In genomic region chr9:21995652-21996275, GRCh38 we compare ENCODE assay signal across 8 cellular contexts. TPM values are rescaled to one million over a fixed set of nuclear protein-coding genes. Genes with fewer than 3 reads are reported as not detected.
A peak's percentile ranks its signal among the peaks of the same experiment; 100 is the strongest.
DNase-seq lines count a peak whose midpoint lies in the region; ATAC-seq, FAIRE-seq and TF ChIP-seq lines count a peak whose summit lies in the region.

No MANE protein-coding gene starts in this region.

- peak overlapping the region; percentile 88 for H3K4me2 ChIP-seq in BLaER1

- H3K9ac ChIP-seq in BLaER1: peak overlapping the region; percentile 86

- no peaks in the 10 kb centered on the region for H3K9me3 Mint-ChIP-seq in activated naive CD8-positive, alpha-beta T cell treated with anti-CD3 and anti-CD28 coated beads, Interleukin-2, amount 10 ng/mL, durations not matched to agents 7 days and 5 days

- H3K36me3 ChIP-seq in BLaER1 (no peaks in the 10 kb centered on the region), right atrium auricular region (no peaks in the 10 kb centered on the region)

- H3K27ac ChIP-seq in BLaER1: peak overlapping the region; percentile 88; the same call in 1 of the 2 replicates
- H3K27ac ChIP-seq in right atrium auricular region: peak overlapping the region; percentile 58 to 79

- H3K27ac Mint-ChIP-seq in activated naive CD8-positive, alpha-beta T cell treated with anti-CD3 and anti-CD28 coated beads, Interleukin-2, amount 10 ng/mL, durations not matched to agents 7 days and 5 days: peak overlapping the region; percentile 95

- peaks cover 63% of the 10 kb centered on the region for H4K20me1 ChIP-seq in BLaER1

- peaks cover 19% of the 10 kb centered on the region for H3K36me3 Mint-ChIP-seq in activated naive CD8-positive, alpha-beta T cell treated with anti-CD3 and anti-CD28 coated beads, Interleukin-2, amount 10 ng/mL, durations not matched to agents 7 days and 5 days

- DNase-seq in GM19239 (ENCODE audit: insufficient read length, low spot score): no peak
- DNase-seq in NCI-H1092 (lab: John Stamatoyannopoulos, UW): peak; percentile 55
- peak; percentile 60 for DNase-seq in activated naive CD8-positive, alpha-beta T cell treated with anti-CD3 and anti-CD28 coated beads, Interleukin-2, amount 10 ng/mL, durations not matched to agents 7 days and 5 days
- DNase-seq in right atrium auricular region (ENCODE audit: low spot score): peak; percentile 59
- DNase-seq in putamen (ENCODE audit: low spot score): peak; percentile 19
- no peak for DNase-seq in kidney tubule cell (ENCODE audit: low spot score)

- peak overlapping the region; percentile 80 for H3K4me3 ChIP-seq in BLaER1
- H3K4me3 ChIP-seq in right atrium auricular region: peak overlapping the region; percentile 64 to 72

- ATAC-seq in activated naive CD8-positive, alpha-beta T cell treated with anti-CD3 and anti-CD28 coated beads, Interleukin-2, amount 10 ng/mL, durations not matched to agents 7 days and 5 days (ENCODE audit: low read depth): peak; percentile 4
- no peak for ATAC-seq in HG02610 (IDR thresholded peaks at IDR 0.05; ENCODE audit: unreplicated experiment)

- H3K4me3 Mint-ChIP-seq in activated naive CD8-positive, alpha-beta T cell treated with anti-CD3 and anti-CD28 coated beads, Interleukin-2, amount 10 ng/mL, durations not matched to agents 7 days and 5 days: peak overlapping the region; percentile 99

- no peaks in the 10 kb centered on the region for H3K9me3 ChIP-seq in BLaER1
- H3K9me3 ChIP-seq in right atrium auricular region: no peaks in the 10 kb centered on the region

- H3K4me1 ChIP-seq in BLaER1: peaks cover 16% of the 10 kb centered on the region
- H3K4me1 ChIP-seq in right atrium auricular region: peaks cover 0 to 18% of the 10 kb centered on the region in 2 donors

- peaks cover 36% of the 10 kb centered on the region for H3K27me3 Mint-ChIP-seq in activated naive CD8-positive, alpha-beta T cell treated with anti-CD3 and anti-CD28 coated beads, Interleukin-2, amount 10 ng/mL, durations not matched to agents 7 days and 5 days

- peaks cover 26% of the 10 kb centered on the region for H3K4me1 Mint-ChIP-seq in activated naive CD8-positive, alpha-beta T cell treated with anti-CD3 and anti-CD28 coated beads, Interleukin-2, amount 10 ng/mL, durations not matched to agents 7 days and 5 days

- peak in 1 of 2 donors; percentile 45 for TF ChIP-seq CTCF in right atrium auricular region (IDR thresholded peaks at IDR 0.05)

- FAIRE-seq in GM19239 (lab: Jason Lieb, UNC): peak; percentile 57

- H3K27me3 ChIP-seq in BLaER1 (peaks cover 83% of the 10 kb centered on the region), right atrium auricular region (peaks cover 0 to 17% of the 10 kb centered on the region in 2 donors)

- POLR2A ChIA-PET in activated naive CD8-positive, alpha-beta T cell treated with anti-CD3 and anti-CD28 coated beads, Interleukin-2, amount 10 ng/mL, durations not matched to agents 7 days and 5 days (lab: Charles Lee): interaction anchor here (1.0 to 1.8 kb wide), 3 partner anchors 13 to 55 kb away, joined by 3 to 10 read pairs (median 3); no protein-coding TSS in a partner anchor

RNA-seq across cellular contexts. Expression of gene CDKN2B-AS1, which starts 1.2 kb away (rescaled TPM):
- 1 to 10 TPM; 3.7 to 5.1 TPM for total RNA-seq in activated naive CD8-positive, alpha-beta T cell treated with anti-CD3 and anti-CD28 coated beads, Interleukin-2, amount 10 ng/mL, durations not matched to agents 7 days and 5 days
- not detected for total RNA-seq in right atrium auricular region

RNA-seq across cellular contexts. Expression of gene CDKN2A, which starts 1.6 kb away (rescaled TPM):
- 10 to 100 TPM; 19.3 to 20.4 TPM for total RNA-seq in activated naive CD8-positive, alpha-beta T cell treated with anti-CD3 and anti-CD28 coated beads, Interleukin-2, amount 10 ng/mL, durations not matched to agents 7 days and 5 days
- 1 to 10 TPM in 1 of 2 donors, not detected in 1; 1.3 TPM for total RNA-seq in right atrium auricular region

RNA-seq across cellular contexts. Expression of gene CDKN2B, which starts 13.3 kb away (rescaled TPM):
- 1 to 10 TPM; 1.4 to 2.1 TPM for total RNA-seq in activated naive CD8-positive, alpha-beta T cell treated with anti-CD3 and anti-CD28 coated beads, Interleukin-2, amount 10 ng/mL, durations not matched to agents 7 days and 5 days
- total RNA-seq in right atrium auricular region: 1 to 10 TPM; 2.5 to 3.9 TPM

Comparison
In these comparisons a context has a peak if more than half of its experiments do, and no peak if none do; other contexts are left out.
1. DNase-seq: peak in NCI-H1092 (single experiment), activated naive CD8-positive, alpha-beta T cell treated with anti-CD3 and anti-CD28 coated beads, Interleukin-2, amount 10 ng/mL, durations not matched to agents 7 days and 5 days (single experiment), right atrium auricular region (single experiment) and putamen (single experiment); none in GM19239 (single experiment) and kidney tubule cell (single experiment).
2. RNA of gene CDKN2B-AS1, which starts 1.2 kb away (total RNA-seq): 3.7 to 5.1 TPM in activated naive CD8-positive, alpha-beta T cell treated with anti-CD3 and anti-CD28 coated beads, Interleukin-2, amount 10 ng/mL, durations not matched to agents 7 days and 5 days; not detected in right atrium auricular region; every median in the first group is over 4 times any median in the second.
3. RNA of gene CDKN2A, which starts 1.6 kb away (total RNA-seq): 19.3 to 20.4 TPM in activated naive CD8-positive, alpha-beta T cell treated with anti-CD3 and anti-CD28 coated beads, Interleukin-2, amount 10 ng/mL, durations not matched to agents 7 days and 5 days; 1.3 TPM in right atrium auricular region; every median in the first group is over 4 times any median in the second.